Comparison of ENCODE assay signal across 8 cellular contexts in the genomic region with DNA sequence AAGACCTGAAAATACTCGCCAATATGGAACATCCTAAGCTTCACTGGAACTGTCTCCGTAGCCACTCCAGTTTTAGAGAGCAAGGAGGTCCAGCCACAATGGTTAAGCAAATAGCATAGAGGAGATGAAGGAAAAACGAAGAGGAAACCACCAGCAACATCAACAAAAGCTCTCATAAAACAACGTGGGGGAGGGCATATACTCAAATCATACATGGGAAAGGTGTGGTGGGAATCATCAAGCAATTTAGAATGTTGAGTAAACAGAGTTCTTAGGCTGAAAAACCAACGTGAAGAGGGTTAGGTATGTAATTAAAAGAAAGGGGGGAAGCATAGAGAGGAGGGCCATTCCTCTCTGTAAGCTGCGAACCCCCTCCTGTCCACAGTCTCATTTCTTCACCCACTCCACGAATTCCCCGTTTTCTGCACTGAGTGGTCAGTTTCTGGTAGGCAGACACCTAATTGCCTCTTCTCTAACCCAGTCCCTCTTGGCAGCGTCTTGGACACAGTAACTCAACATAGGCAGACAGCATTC. TPM values are rescaled to one million over a fixed set of nuclear protein-coding genes. Genes with fewer than 3 reads are reported as not detected.
DNase-seq lines count a peak whose midpoint lies in the region; ATAC-seq and TF ChIP-seq lines count a peak whose summit lies in the region.

No MANE protein-coding gene starts in this region.

- no peak for ATAC-seq in GM18867 (IDR thresholded peaks at IDR 0.05; ENCODE audit: unreplicated experiment)

- TF ChIP-seq EP300 in esophagus muscularis mucosa (IDR thresholded peaks at IDR 0.05): no peak

- H3K4me1 ChIP-seq in esophagus muscularis mucosa: peaks cover 48 to 68% (median 66%) of the 10 kb centered on the region in 4 donors

- intact Hi-C loops in esophagus muscularis mucosa (cut with DNase I): no loop called here

- H3K27ac ChIP-seq in esophagus muscularis mucosa (replicated peaks in 1 of 4): peak overlapping the region; percentile 92 to 98 (median 96)

- no peaks in the 10 kb centered on the region for H3K36me3 ChIP-seq in esophagus muscularis mucosa

- no peak for TF ChIP-seq CTCF in esophagus muscularis mucosa (IDR thresholded peaks at IDR 0.05)

- H3K4me3 ChIP-seq in esophagus muscularis mucosa: peak overlapping the region; percentile 73 to 96 (median 89)

- 2% methylated on average over 9 of the region's 9 CpGs for WGBS in esophagus muscularis mucosa

- H3K9me3 ChIP-seq in esophagus muscularis mucosa: no peaks in the 10 kb centered on the region

- no peaks in the 10 kb centered on the region for H3K27me3 ChIP-seq in esophagus muscularis mucosa

- DNase-seq in Daoy (ENCODE audit: low read depth) (peak; percentile 29), NCI-H748 treated with DMSO at 0.1 percent for 48 hours (lab: John Stamatoyannopoulos, UW) (peak; percentile 58), esophagus muscularis mucosa (ENCODE audit: extremely low spot score) (no peak), pons (ENCODE audit: low spot score) (peak; percentile 33), T-helper 9 cell (no peak), putamen (ENCODE audit: low spot score) (no peak)
- DNase-seq in activated CD8-positive, alpha-beta memory T cell treated with anti-CD3 and anti-CD28 coated beads for 24 hours: no peak

- no peak for TF ChIP-seq POLR2A in esophagus muscularis mucosa (IDR thresholded peaks at IDR 0.05; ENCODE audit: low read depth)

RNA-seq across cellular contexts. Expression of gene TMEM59, which starts 1.0 kb away (rescaled TPM):
- total RNA-seq in Daoy (2014; rRNA removed; shearing (Covaris generic)): 177 and 229 TPM in 2 replicates
- 100 to 1,000 TPM; 238 to 334 (median 288) TPM for total RNA-seq in esophagus muscularis mucosa

RNA-seq across cellular contexts. Expression of gene TCEANC2, which starts 1.4 kb away (rescaled TPM):
- total RNA-seq in Daoy (2014; rRNA removed; shearing (Covaris generic)): 4.9 and 5.0 TPM in 2 replicates
- 1 to 10 TPM; 4.8 to 8.6 (median 7.1) TPM for total RNA-seq in esophagus muscularis mucosa

RNA-seq across cellular contexts. Expression of gene LDLRAD1, which starts 34.0 kb away (rescaled TPM):
- not detected in 2 replicates for total RNA-seq in Daoy (2014; rRNA removed; shearing (Covaris generic))
- total RNA-seq in esophagus muscularis mucosa: not detected

Comparison
In these comparisons a context has a peak if more than half of its experiments do, and no peak if none do; other contexts are left out.
1. DNase-seq: peak in Daoy (single experiment), NCI-H748 treated with DMSO at 0.1 percent for 48 hours (single experiment) and pons (single experiment); none in esophagus muscularis mucosa (single experiment), T-helper 9 cell (single experiment), putamen (single experiment) and activated CD8-positive, alpha-beta memory T cell treated with anti-CD3 and anti-CD28 coated beads for 24 hours (single experiment).